14 cellular contexts compared by ENCODE assay signal in the genomic region with DNA sequence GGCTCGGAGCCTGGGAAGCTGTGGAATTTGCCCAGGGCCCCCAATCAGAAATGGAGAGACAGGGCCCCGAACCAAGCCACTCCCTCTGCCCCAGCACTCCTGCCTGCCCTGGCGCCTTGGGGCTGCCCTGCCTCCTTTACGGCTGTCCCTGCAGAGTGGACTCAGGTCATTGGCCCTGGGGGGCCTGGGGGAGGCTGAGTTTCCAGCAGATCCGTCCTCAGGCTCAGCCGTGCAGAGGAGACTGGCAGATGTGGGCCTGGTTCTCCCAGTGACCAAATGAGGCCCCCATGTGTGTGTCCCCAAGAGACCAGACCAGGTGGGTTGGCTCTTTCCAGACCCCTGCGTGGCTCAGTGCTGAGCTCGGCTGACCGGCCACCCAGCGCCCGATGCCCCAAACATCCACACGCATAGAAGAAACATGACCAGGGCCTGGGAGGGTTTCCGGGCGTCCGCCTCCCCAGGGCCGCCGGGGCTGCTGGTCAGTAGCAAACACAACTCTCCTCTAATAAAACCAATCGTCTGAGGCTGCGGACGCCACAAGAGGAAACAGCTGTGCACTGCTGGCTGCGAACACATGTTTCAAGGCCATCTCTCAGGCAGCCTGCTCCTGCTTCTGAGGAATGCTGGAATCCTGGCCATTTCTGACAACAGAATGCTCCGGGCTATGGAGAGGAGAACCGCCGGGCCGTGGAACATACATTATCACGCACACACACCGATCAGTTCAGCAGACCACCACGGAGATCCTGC. TPM values are rescaled to one million over a fixed set of nuclear protein-coding genes. Genes with fewer than 3 reads are reported as not detected.
DNase-seq lines count a peak whose midpoint lies in the region; TF ChIP-seq lines count a peak whose summit lies in the region.
"Had no signal": no experiment of that assay in that cellular context is flagged by ENCODE, and none has a peak within 500 bp of the region (broad histone marks: within the 10 kb centered on the region; RNA-seq: fewer than 3 reads in every experiment).

No MANE protein-coding gene starts in this region.

- TF ChIP-seq CTCF in liver (IDR thresholded peaks at IDR 0.05; ENCODE audit: low read depth, low read length, missing input control) = no peak
- TF ChIP-seq CTCF in type B pancreatic cell (conservative IDR thresholded peaks at IDR 0.05) = no peak
- TF ChIP-seq CTCF in MM.1S (IDR thresholded peaks at IDR 0.05; ENCODE audit: low read length) = no peak

- H3K36me3 Mint-ChIP-seq in type B pancreatic cell = peaks cover 8% of the 10 kb centered on the region

- TF ChIP-seq RAD21 in liver (IDR thresholded peaks at IDR 0.05) = no peak

- 74% methylated on average over 28 of the region's 28 CpGs for WGBS in liver

- H4K20me1 ChIP-seq in MM.1S (ENCODE audit: insufficient read depth, low read length) = no peaks in the 10 kb centered on the region

- H3K27me3 ChIP-seq in liver (ENCODE audit: control insufficient read depth in 4 of 4, insufficient read depth in 4 of 4, low read length in 3 of 4) (no peaks in the 10 kb centered on the region), MM.1S (replicated peaks; ENCODE audit: insufficient read depth, low read length) (no peaks in the 10 kb centered on the region)
- H3K27me3 ChIP-seq: stomach had no signal

- H3K9me2 ChIP-seq in MM.1S (replicated peaks; ENCODE audit: insufficient read depth, low read length) = no peaks in the 10 kb centered on the region

- no peak overlapping the region for H2AFZ ChIP-seq in MM.1S (ENCODE audit: low read length)

- H3K4me3 ChIP-seq in liver (ENCODE audit: low read depth in 1 of 3, low read length in 3 of 3) (no peak overlapping the region), MM.1S (ENCODE audit: low read length) (no peak overlapping the region)
- H3K4me3 ChIP-seq: stomach had no signal

- H3K27ac ChIP-seq in liver (ENCODE audit: low read depth in 1 of 2, low read length in 2 of 2) (no peak overlapping the region), MM.1S (ENCODE audit: low read length) (no peak overlapping the region)
- H3K27ac ChIP-seq: stomach had no signal

- H3K4me3 Mint-ChIP-seq in type B pancreatic cell = no peak overlapping the region
- H3K4me3 Mint-ChIP-seq: activated T-cell treated with anti-CD3 and anti-CD28 coated beads, Interleukin-2, amount 50 U/mL, for 72 hours; central memory CD8-positive, alpha-beta T cell had no signal

- H3K9ac ChIP-seq in liver (ENCODE audit: low read depth in 1 of 2, low read length in 2 of 2) = no peak overlapping the region
- no peak overlapping the region for H3K9ac ChIP-seq in MM.1S (ENCODE audit: low read length)

- H3K4me1 Mint-ChIP-seq in type B pancreatic cell (ENCODE audit: unreplicated experiment) = peaks cover 17% of the 10 kb centered on the region
- H3K4me1 Mint-ChIP-seq: central memory CD8-positive, alpha-beta T cell had no signal

- DNase-seq in activated CD8-positive, alpha-beta memory T cell treated with anti-CD3 and anti-CD28 coated beads, Interleukin-2, amount 50 U/mL, for 4 hours = peak; percentile 9
- no peak for DNase-seq in activated CD8-positive, alpha-beta memory T cell treated with anti-CD3 and anti-CD28 coated beads, Interleukin-2, amount 50 U/mL, for 48 hours
- DNase-seq in dermis blood vessel endothelial cell (peak; percentile 85), type B pancreatic cell (ENCODE audit: extremely low spot score, unreplicated experiment) (peak; percentile 70), MM.1S (no peak), HK-2 (ENCODE audit: unreplicated experiment) (no peak), amniotic stem cell (lab: John Stamatoyannopoulos, UW) (no peak)
- DNase-seq: activated T-cell treated with anti-CD3 and anti-CD28 coated beads, Interleukin-2, amount 50 U/mL, for 72 hours; NCI-H1417; NCI-H82; stimulated activated CD4-positive, alpha-beta T cell treated with anti-CD3 and anti-CD28 coated beads, Interleukin-1b, Interleukin-23, amount 100 ng/mL, for 48 hours; stomach had no signal

- no peaks in the 10 kb centered on the region for H3K36me3 ChIP-seq in liver (ENCODE audit: control insufficient read depth in 4 of 4, insufficient read depth in 3 of 4, low read depth in 1 of 4, low read length in 3 of 4)
- H3K36me3 ChIP-seq in MM.1S (replicated peaks; ENCODE audit: insufficient read depth, low read length) = no peaks in the 10 kb centered on the region
- H3K36me3 ChIP-seq: stomach had no signal

- peaks cover 0 to 11% (median 0%) of the 10 kb centered on the region in 4 donors for H3K4me1 ChIP-seq in liver (ENCODE audit: control insufficient read depth in 4 of 4, insufficient read depth in 4 of 4, low read length in 3 of 4)
- H3K4me1 ChIP-seq in MM.1S (ENCODE audit: low read length) = no peaks in the 10 kb centered on the region

- no peaks in the 10 kb centered on the region for H3K79me2 ChIP-seq in MM.1S (ENCODE audit: low read length)

- peaks cover 15% of the 10 kb centered on the region for H3K9me3 Mint-ChIP-seq in type B pancreatic cell

- H3K27me3 Mint-ChIP-seq in type B pancreatic cell = peaks cover 3% of the 10 kb centered on the region
- H3K27me3 Mint-ChIP-seq: central memory CD8-positive, alpha-beta T cell had no signal

- H3K9me3 ChIP-seq in liver (ENCODE audit: control insufficient read depth in 4 of 4, low read length in 3 of 4) (no peaks in the 10 kb centered on the region), MM.1S (replicated peaks; ENCODE audit: insufficient read depth, low read length) (no peaks in the 10 kb centered on the region)

- H3F3A ChIP-seq in MM.1S (ENCODE audit: insufficient read depth, low read length) = no peaks in the 10 kb centered on the region

- H3K27ac Mint-ChIP-seq in type B pancreatic cell = peak overlapping the region; percentile 39
- H3K27ac Mint-ChIP-seq: activated T-cell treated with anti-CD3 and anti-CD28 coated beads, Interleukin-2, amount 50 U/mL, for 72 hours had no signal

- no peak overlapping the region for H3K4me2 ChIP-seq in MM.1S (ENCODE audit: low read depth, low read length)

TF ChIP-seq in liver, 16 proteins besides CTCF, POLR2A, EP300 and RAD21:
- no peak for TF ChIP-seq YY1 (IDR thresholded peaks at IDR 0.05)
- TF ChIP-seq, protein P1, sequence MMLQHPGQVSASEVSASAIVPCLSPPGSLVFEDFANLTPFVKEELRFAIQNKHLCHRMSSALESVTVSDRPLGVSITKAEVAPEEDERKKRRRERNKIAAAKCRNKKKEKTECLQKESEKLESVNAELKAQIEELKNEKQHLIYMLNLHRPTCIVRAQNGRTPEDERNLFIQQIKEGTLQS (IDR thresholded peaks at IDR 0.05) = no peak
- peak; percentile 53 for TF ChIP-seq NR2F2 (IDR thresholded peaks at IDR 0.05)

RNA-seq across cellular contexts. Expression of a gene that starts 54.8 kb away (rescaled TPM):
- 68.8 and 100 TPM in 2 replicates for total RNA-seq in dermis blood vessel endothelial cell
- total RNA-seq in liver = 1 to 10 TPM; 2.0 to 5.1 TPM
- polyA plus RNA-seq in liver = 1 to 10 TPM; 1.4 to 2.1 TPM
- 28.1 and 49.7 TPM in 2 replicates for total RNA-seq in type B pancreatic cell (ENCODE audit: low replicate concordance)

Comparison
In these comparisons a context has a peak if more than half of its experiments do, and no peak if none do; other contexts are left out.
1. DNase-seq: peak in activated CD8-positive, alpha-beta memory T cell treated with anti-CD3 and anti-CD28 coated beads, Interleukin-2, amount 50 U/mL, for 4 hours (single experiment), dermis blood vessel endothelial cell (single experiment) and type B pancreatic cell (single experiment); none in activated CD8-positive, alpha-beta memory T cell treated with anti-CD3 and anti-CD28 coated beads, Interleukin-2, amount 50 U/mL, for 48 hours (single experiment), MM.1S (single experiment), HK-2 (single experiment) and amniotic stem cell (single experiment).